In the genomic region with DNA sequence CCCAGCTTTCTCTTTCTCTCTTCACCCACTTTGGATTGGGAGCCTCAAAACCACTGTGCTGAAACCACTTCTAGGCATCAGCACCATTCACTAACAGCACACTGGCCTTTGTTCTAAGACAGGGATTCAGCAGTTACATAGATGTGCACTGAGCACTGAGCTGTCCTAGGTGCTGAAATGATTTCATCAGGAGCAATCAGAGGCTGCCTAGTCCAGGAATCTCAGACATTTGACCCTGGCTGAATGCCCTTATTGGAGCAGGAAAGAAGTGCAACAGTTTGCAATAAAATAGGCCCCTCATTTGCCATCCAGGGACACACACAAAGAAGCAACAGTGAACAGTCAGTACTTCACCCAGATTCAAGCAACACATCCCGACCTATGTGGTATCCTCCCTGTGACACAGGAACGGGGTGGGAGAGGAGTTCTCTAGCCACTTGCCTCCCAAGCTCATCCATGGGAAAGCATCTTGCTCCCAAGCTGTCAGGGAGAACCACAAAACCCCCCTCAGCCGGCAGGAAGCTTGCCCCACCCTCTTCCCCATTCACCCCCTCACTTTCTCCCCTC, we compare ENCODE assay signal across 8 cellular contexts.
DNase-seq lines count a peak whose midpoint lies in the region; ATAC-seq and TF ChIP-seq lines count a peak whose summit lies in the region.

No MANE protein-coding gene starts in this region.

- no peak overlapping the region for H3K4me3 Mint-ChIP-seq in activated T-cell treated with anti-CD3 and anti-CD28 coated beads, Interleukin-2, amount 50 U/mL, for 24 hours

- no peaks in the 10 kb centered on the region for H3K4me1 ChIP-seq in mucosa of descending colon (ENCODE audit: low read depth)

- peaks cover 15% of the 10 kb centered on the region for H3K27me3 ChIP-seq in MG63

- H3K9me3 ChIP-seq in MG63 (no peaks in the 10 kb centered on the region), mucosa of descending colon (no peaks in the 10 kb centered on the region)

- H3K4me1 Mint-ChIP-seq in activated T-cell treated with anti-CD3 and anti-CD28 coated beads, Interleukin-2, amount 50 U/mL, for 24 hours (ENCODE audit: low read depth) = no peaks in the 10 kb centered on the region

- intact Hi-C loops in mucosa of descending colon (cut with DNase I, micrococcal nuclease) = no loop called here

- H3K36me3 ChIP-seq in MG63 = no peaks in the 10 kb centered on the region
- H3K36me3 ChIP-seq in mucosa of descending colon (ENCODE audit: low read depth) = no peaks in the 10 kb centered on the region

- ATAC-seq in mucosa of descending colon (peak; percentile 43), GM21526 (IDR thresholded peaks at IDR 0.05; ENCODE audit: low FRiP score, unreplicated experiment) (no peak)

- peaks cover 23% of the 10 kb centered on the region for H3K27me3 Mint-ChIP-seq in activated T-cell treated with anti-CD3 and anti-CD28 coated beads, Interleukin-2, amount 50 U/mL, for 24 hours

- TF ChIP-seq CTCF in GM12865 (IDR thresholded peaks at IDR 0.05; ENCODE audit: insufficient read depth, low read depth, low read length, missing control alignments) (no peak), choroid plexus epithelial cell (conservative IDR thresholded peaks at IDR 0.05; ENCODE audit: low read depth, low read length) (no peak), mucosa of descending colon (IDR thresholded peaks at IDR 0.05) (no peak)

- no peaks in the 10 kb centered on the region for H3K36me3 Mint-ChIP-seq in activated T-cell treated with anti-CD3 and anti-CD28 coated beads, Interleukin-2, amount 50 U/mL, for 24 hours (ENCODE audit: low read depth)

- in situ Hi-C loops in G401 (cut with HindIII; ENCODE audit: low sequenced_read_pairs) = no loop called here

- DNase-seq in GM12865 (ENCODE audit: low read depth) = peak; percentile 50
- peak; percentile 40 for DNase-seq in MG63
- peak; percentile 81 for DNase-seq in choroid plexus epithelial cell (ENCODE audit: low read depth)
- peak in 1 of 3 donors; percentile 68 for DNase-seq in mucosa of descending colon
- DNase-seq in pons (ENCODE audit: low spot score) = no peak
- DNase-seq in G401 (ENCODE audit: low spot score) = no peak
- DNase-seq in activated T-cell treated with anti-CD3 and anti-CD28 coated beads, Interleukin-2, amount 50 U/mL, for 24 hours = no peak

- H3K4me3 ChIP-seq in GM12865 (ENCODE audit: low read depth, low read length) (no peak overlapping the region), MG63 (no peak overlapping the region), choroid plexus epithelial cell (ENCODE audit: low read depth, low read length) (no peak overlapping the region), mucosa of descending colon (no peak overlapping the region)

- no peak overlapping the region for H3K27ac Mint-ChIP-seq in activated T-cell treated with anti-CD3 and anti-CD28 coated beads, Interleukin-2, amount 50 U/mL, for 24 hours

- no peaks in the 10 kb centered on the region for H3K9me3 Mint-ChIP-seq in activated T-cell treated with anti-CD3 and anti-CD28 coated beads, Interleukin-2, amount 50 U/mL, for 24 hours

Comparison
In these comparisons a context has a peak if more than half of its experiments do, and no peak if none do; other contexts are left out.
1. DNase-seq: peak in GM12865 (single experiment), MG63 (single experiment) and choroid plexus epithelial cell (single experiment); none in pons (single experiment), G401 (single experiment) and activated T-cell treated with anti-CD3 and anti-CD28 coated beads, Interleukin-2, amount 50 U/mL, for 24 hours (single experiment).